Comparison of ENCODE assay signal across 1 cellular context in genomic region chr3:39107056-39107873, GRCh38.
TF ChIP-seq lines count a peak whose summit lies in the region.

Gene GORASP1, minus strand, starts transcription at chr3:39107627. Its CDS starts 86 bp downstream, at chr3:39107541.
Gene TTC21A, plus strand, starts transcription at chr3:39107680. Its CDS starts 158 bp downstream, at chr3:39107838.

TF ChIP-seq in HepG2, 621 proteins besides CTCF, POLR2A, EP300 and RAD21 (continued from another document and continues in another):
- TF ChIP-seq ZHX2 (IDR thresholded peaks at IDR 0.05; ENCODE audit: low read depth), result 0 out of 2 replicates have a peak, but pooled peaks have one; percentile 20
- TF ChIP-seq ZHX2 (CRISPR knock-in tag; IDR thresholded peaks at IDR 0.05; ENCODE audit: borderline replicate concordance), result no peak
- no peak for TF ChIP-seq YEATS2 (CRISPR knock-in tag; IDR thresholded peaks at IDR 0.05; ENCODE audit: borderline replicate concordance)
- no peak for TF ChIP-seq FOSL1 (CRISPR knock-in tag; IDR thresholded peaks at IDR 0.05; ENCODE audit: borderline replicate concordance)
- no peak for TF ChIP-seq ZNF709 (CRISPR knock-in tag; IDR thresholded peaks at IDR 0.05)
- TF ChIP-seq ZFYVE20 (CRISPR knock-in tag; IDR thresholded peaks at IDR 0.05; ENCODE audit: borderline replicate concordance, low read depth), result 0 out of 2 replicates have a peak, but pooled peaks have one; percentile 36
- TF ChIP-seq SALL1 (CRISPR knock-in tag; IDR thresholded peaks at IDR 0.05), result no peak
- TF ChIP-seq ZNF746 (CRISPR knock-in tag; IDR thresholded peaks at IDR 0.05), result no peak
- TF ChIP-seq ADNP (CRISPR knock-in tag; IDR thresholded peaks at IDR 0.05), result no peak
- no peak; the same call in 1 of the 2 replicates for TF ChIP-seq TFDP1 (CRISPR knock-in tag; IDR thresholded peaks at IDR 0.05; ENCODE audit: borderline replicate concordance)
- TF ChIP-seq PHF8 (CRISPR knock-in tag; IDR thresholded peaks at IDR 0.05), result peak; percentile 81
- no peak for TF ChIP-seq TARDBP (CRISPR knock-in tag; IDR thresholded peaks at IDR 0.05)
- no peak for TF ChIP-seq ZFP90 (CRISPR knock-in tag; IDR thresholded peaks at IDR 0.05; ENCODE audit: borderline replicate concordance)
- no peak for TF ChIP-seq NKX3-1 (CRISPR knock-in tag; IDR thresholded peaks at IDR 0.05)
- no peak for TF ChIP-seq ZNF569 (CRISPR knock-in tag; IDR thresholded peaks at IDR 0.05; ENCODE audit: borderline replicate concordance)
- no peak for TF ChIP-seq SMAD9 (CRISPR knock-in tag; IDR thresholded peaks at IDR 0.05)
- no peak for TF ChIP-seq TOE1 (CRISPR knock-in tag; IDR thresholded peaks at IDR 0.05)
- TF ChIP-seq ZFAT (CRISPR knock-in tag; conservative IDR thresholded peaks at IDR 0.05), result no peak
- TF ChIP-seq ZNF17 (CRISPR knock-in tag; IDR thresholded peaks at IDR 0.05), result no peak
- no peak for TF ChIP-seq SNAPC5 (CRISPR knock-in tag; IDR thresholded peaks at IDR 0.05; ENCODE audit: borderline replicate concordance)
- no peak for TF ChIP-seq ZNF354B (CRISPR knock-in tag; IDR thresholded peaks at IDR 0.05)
- TF ChIP-seq ZNF441 (CRISPR knock-in tag; IDR thresholded peaks at IDR 0.05; ENCODE audit: borderline replicate concordance), result peak; percentile 41; the same call in 1 of the 2 replicates
- TF ChIP-seq GATA4 (IDR thresholded peaks at IDR 0.05; ENCODE audit: borderline replicate concordance, low read depth), result no peak
- TF ChIP-seq GTF2F1 (IDR thresholded peaks at IDR 0.05; ENCODE audit: low read length), result no peak
- no peak; the same call in 1 of the 2 replicates for TF ChIP-seq MEF2D (CRISPR knock-in tag; IDR thresholded peaks at IDR 0.05)
- peak; percentile 18; the same call in 1 of the 2 replicates for TF ChIP-seq TBX2 (CRISPR knock-in tag; IDR thresholded peaks at IDR 0.05; ENCODE audit: borderline replicate concordance)
- TF ChIP-seq DMTF1 (CRISPR knock-in tag; IDR thresholded peaks at IDR 0.05), result no peak
- TF ChIP-seq ZNF570 (CRISPR knock-in tag; IDR thresholded peaks at IDR 0.05; ENCODE audit: borderline replicate concordance), result no peak
- TF ChIP-seq PAF1 (CRISPR knock-in tag; IDR thresholded peaks at IDR 0.05), result no peak
- peak; percentile 44; the same call in 1 of the 2 replicates for TF ChIP-seq ERF (CRISPR knock-in tag; IDR thresholded peaks at IDR 0.05)
- TF ChIP-seq ZFP36 (IDR thresholded peaks at IDR 0.05; ENCODE audit: borderline replicate concordance, low read depth, low read length, partially characterized antibody), result no peak
- 0 out of 2 replicates have a peak, but pooled peaks have one; percentile 14 for TF ChIP-seq KAT7 (CRISPR knock-in tag; IDR thresholded peaks at IDR 0.05; ENCODE audit: borderline replicate concordance)
- no peak; the same call in 1 of the 2 replicates for TF ChIP-seq REL (CRISPR knock-in tag; conservative IDR thresholded peaks at IDR 0.05)
- no peak for TF ChIP-seq MYNN (CRISPR knock-in tag; IDR thresholded peaks at IDR 0.05; ENCODE audit: low read depth)
- TF ChIP-seq ZBTB3 (CRISPR knock-in tag; IDR thresholded peaks at IDR 0.05; ENCODE audit: borderline replicate concordance, low read depth), result no peak
- TF ChIP-seq ZNF776 (CRISPR knock-in tag; IDR thresholded peaks at IDR 0.05), result no peak
- TF ChIP-seq ZNF75D (CRISPR knock-in tag; IDR thresholded peaks at IDR 0.05; ENCODE audit: borderline replicate concordance), result no peak
- no peak for TF ChIP-seq SCMH1 (CRISPR knock-in tag; IDR thresholded peaks at IDR 0.05; ENCODE audit: borderline replicate concordance)
- no peak for TF ChIP-seq SMARCE1 (IDR thresholded peaks at IDR 0.05; ENCODE audit: borderline replicate concordance)
- TF ChIP-seq SAFB2 (CRISPR knock-in tag; IDR thresholded peaks at IDR 0.05; ENCODE audit: borderline replicate concordance, low read depth), result peak; percentile 72; the same call in 1 of the 2 replicates
- TF ChIP-seq ZBTB49 (CRISPR knock-in tag; IDR thresholded peaks at IDR 0.05; ENCODE audit: borderline replicate concordance), result no peak
- no peak for TF ChIP-seq CERS6 (CRISPR knock-in tag; IDR thresholded peaks at IDR 0.05)
- TF ChIP-seq HNF4G (IDR thresholded peaks at IDR 0.05; ENCODE audit: borderline replicate concordance, low read depth, low read length), result 0 out of 2 replicates have a peak, but pooled peaks have one; percentile 6
- TF ChIP-seq HNF4G (CRISPR knock-in tag; IDR thresholded peaks at IDR 0.05; ENCODE audit: borderline replicate concordance, low read depth), result no peak
- 0 out of 2 replicates have a peak, but pooled peaks have one; percentile 59 for TF ChIP-seq ZNF550 (CRISPR knock-in tag; IDR thresholded peaks at IDR 0.05; ENCODE audit: borderline replicate concordance)
- 0 out of 2 replicates have a peak, but pooled peaks have one; percentile 65 for TF ChIP-seq ZNF280B (CRISPR knock-in tag; IDR thresholded peaks at IDR 0.05; ENCODE audit: borderline replicate concordance)
- TF ChIP-seq ZSCAN20 (CRISPR knock-in tag; IDR thresholded peaks at IDR 0.05; ENCODE audit: borderline replicate concordance), result peak; percentile 44; the same call in 1 of the 2 replicates
- 0 out of 2 replicates have a peak, but pooled peaks have one; percentile 36 for TF ChIP-seq ZNF292 (CRISPR knock-in tag; IDR thresholded peaks at IDR 0.05; ENCODE audit: borderline replicate concordance, low read depth)
- peak; percentile 28; the same call in 1 of the 2 replicates for TF ChIP-seq PATZ1 (CRISPR knock-in tag; IDR thresholded peaks at IDR 0.05)
- no peak for TF ChIP-seq HMG20A (CRISPR knock-in tag; IDR thresholded peaks at IDR 0.05; ENCODE audit: borderline replicate concordance)
- TF ChIP-seq ZNF101 (CRISPR knock-in tag; IDR thresholded peaks at IDR 0.05; ENCODE audit: borderline replicate concordance, low read depth), result no peak
- TF ChIP-seq PAX8 (CRISPR knock-in tag; IDR thresholded peaks at IDR 0.05; ENCODE audit: borderline replicate concordance), result peak; percentile 56; the same call in 1 of the 2 replicates
- no peak for TF ChIP-seq SRSF9 (IDR thresholded peaks at IDR 0.05; ENCODE audit: borderline replicate concordance, insufficient read depth, low read depth, low read length, poor library complexity, severe bottlenecking)
